ENCODE assay signal across 30 cellular contexts in genomic region chr3:146375214-146375613, GRCh38.
DNase-seq lines count a peak whose midpoint lies in the region; ATAC-seq, FAIRE-seq and TF ChIP-seq lines count a peak whose summit lies in the region.
"Had no signal": no experiment of that assay in that cellular context is flagged by ENCODE, and none has a peak within 500 bp of the region (broad histone marks: within the 10 kb centered on the region; RNA-seq: fewer than 3 reads in every experiment).

No MANE protein-coding gene starts in this region.

- H3K36me3 ChIP-seq in GM23248 (ENCODE audit: low read depth): no peaks in the 10 kb centered on the region
- no peaks in the 10 kb centered on the region for H3K36me3 ChIP-seq in H1 (ENCODE audit: control insufficient read depth in 2 of 4, insufficient read depth in 4 of 4, low read length in 3 of 4)
- H3K36me3 ChIP-seq in mesendoderm (ENCODE audit: control insufficient read depth, insufficient read depth, low read length): no peaks in the 10 kb centered on the region
- no peaks in the 10 kb centered on the region for H3K36me3 ChIP-seq in kidney (ENCODE audit: control insufficient read depth in 1 of 2, insufficient read depth in 2 of 2, low read length in 2 of 2)
- H3K36me3 ChIP-seq: MG63, neural progenitor cell, right lobe of liver, SJCRH30, upper lobe of right lung had no signal

- no peak overlapping the region for H3K4ac ChIP-seq in H1 (replicated peaks; ENCODE audit: insufficient read length, low read depth, low read length)
- no peak overlapping the region for H3K4ac ChIP-seq in mesendoderm (ENCODE audit: low read depth, low read length)

- in situ Hi-C loops in GM23248 (cut with MboI): no loop called here

- no peak overlapping the region for H4K91ac ChIP-seq in H1 (replicated peaks; ENCODE audit: insufficient read length, low read length)

- no peaks in the 10 kb centered on the region for H3K9me3 ChIP-seq in AG04450 (ENCODE audit: control insufficient read depth, insufficient read depth, low read length)
- no peaks in the 10 kb centered on the region for H3K9me3 ChIP-seq in GM23248 (ENCODE audit: low read depth)
- H3K9me3 ChIP-seq in H1 (ENCODE audit: insufficient read depth in 2 of 2, low read depth in 1 of 2, low read length in 1 of 2): no peaks in the 10 kb centered on the region
- peaks cover 0 to 11% of the 10 kb centered on the region in 2 donors for H3K9me3 ChIP-seq in kidney (ENCODE audit: control insufficient read depth in 1 of 2, low read length in 2 of 2)
- H3K9me3 ChIP-seq: right lobe of liver, SJCRH30, upper lobe of right lung had no signal

- H3K4me3 ChIP-seq in AG04450 (ENCODE audit: low read depth, low read length) (no peak overlapping the region), GM23248 (no peak overlapping the region), H1 (ENCODE audit: extremely low read depth in 1 of 4, insufficient read depth in 2 of 4, low read depth in 3 of 4, low read length in 4 of 4) (no peak overlapping the region), mesendoderm (ENCODE audit: low read length) (no peak overlapping the region), kidney (ENCODE audit: low read length in 2 of 2) (no peak overlapping the region)
- H3K4me3 ChIP-seq: GM12878, K562, MG63, neural progenitor cell, right lobe of liver, SJCRH30, upper lobe of right lung had no signal

- ATAC-seq in GM21786 (IDR thresholded peaks at IDR 0.05; ENCODE audit: unreplicated experiment) (no peak), HG03159 (IDR thresholded peaks at IDR 0.05; ENCODE audit: unreplicated experiment) (no peak)
- ATAC-seq: activated T-cell treated with anti-CD3 and anti-CD28 coated beads, Interleukin-2, amount 50 U/mL, for 72 hours; effector memory CD8-positive, alpha-beta T cell; esophagus mucosa; GM12878; K562; Panc1; right lobe of liver; stimulated activated naive B cell treated with anti-CD40 and anti-IgM and Interleukin-4, amounts not matched to agents 10 μg/mL and 1 μg/mL and 100 μg/mL, for 72 hours; upper lobe of right lung had no signal

- H2AK5ac ChIP-seq in H1 (ENCODE audit: low read depth, low read length) (no peak overlapping the region), mesendoderm (ENCODE audit: low read length) (no peak overlapping the region)

- FAIRE-seq in H1 (lab: Jason Lieb, UNC) (no peak), kidney (lab: Jason Lieb, UNC) (no peak)
- FAIRE-seq: GM12878, K562 had no signal

- TF ChIP-seq RAD21 in H1 (IDR thresholded peaks at IDR 0.05 in 1 of 2, conservative IDR thresholded peaks at IDR 0.05 in 1 of 2; ENCODE audit: low read depth in 2 of 2, low read length in 2 of 2): no peak

- 0 out of 2 replicates have a peak overlapping the region, but pooled peaks have one; percentile 2 for H2AFZ ChIP-seq in GM23248
- H2AFZ ChIP-seq in H1 (ENCODE audit: low read length): 0 out of 2 replicates have a peak overlapping the region, but pooled peaks have one; percentile 49
- H2AFZ ChIP-seq: neural progenitor cell had no signal

- TF ChIP-seq CTCF in AG04450 (IDR thresholded peaks at IDR 0.05; ENCODE audit: low read depth, low read length): no peak
- TF ChIP-seq CTCF in H1 (IDR thresholded peaks at IDR 0.05; ENCODE audit: control extremely low read depth in 1 of 3, insufficient read depth in 1 of 3, low read depth in 1 of 3, low read length in 3 of 3): no peak
- no peak for TF ChIP-seq CTCF in kidney (IDR thresholded peaks at IDR 0.05; ENCODE audit: borderline replicate concordance, extremely low read depth, insufficient read depth)

- H3K4me2 ChIP-seq in GM23248 (ENCODE audit: unreplicated experiment) (no peak overlapping the region), H1 (ENCODE audit: insufficient read depth in 1 of 2, low read depth in 2 of 2, low read length in 2 of 2) (no peak overlapping the region), mesendoderm (ENCODE audit: low read length) (no peak overlapping the region)
- H3K4me2 ChIP-seq: neural progenitor cell had no signal

- H3K79me1 ChIP-seq in H1 (ENCODE audit: low read depth, low read length) (no peaks in the 10 kb centered on the region), mesendoderm (ENCODE audit: low read length) (no peaks in the 10 kb centered on the region)

- H3K23me2 ChIP-seq in H1 (ENCODE audit: low read depth, low read length): no peaks in the 10 kb centered on the region

- H3K23ac ChIP-seq in H1 (ENCODE audit: insufficient read length) (no peak overlapping the region), mesendoderm (ENCODE audit: low read length) (no peak overlapping the region)

- no peak overlapping the region for H3K14ac ChIP-seq in H1 (ENCODE audit: insufficient read length)

- 22 to 34% methylated on average over 3 of the region's 3 CpGs for WGBS in GM23248 (ENCODE audit: low coverage in 1 of 2, low lambda C conversion rate in 2 of 2, missing lambda C conversion rate in 2 of 2), 2 experiments
- 87% methylated on average over 3 of the region's 3 CpGs; no CpG with 5 or more reads in 1 of the 2 experiments for WGBS in H1 (ENCODE audit: extremely low coverage in 1 of 2, insufficient coverage in 1 of 2, insufficient read length in 1 of 2, insufficient replicate concordance in 2 of 2, low coverage in 1 of 2, low lambda C conversion rate in 2 of 2, missing lambda C conversion rate in 1 of 2), 2 experiments
- no CpG with 5 or more reads among the region's 3 CpGs for WGBS in mesendoderm (ENCODE audit: extremely low coverage, insufficient coverage, low lambda C conversion rate)

- H2BK15ac ChIP-seq in H1 (ENCODE audit: low read length): no peak overlapping the region
- H2BK15ac ChIP-seq in mesendoderm (replicated peaks; ENCODE audit: low read depth): no peak overlapping the region

- no peaks in the 10 kb centered on the region for H3K9me2 ChIP-seq in GM23248 (ENCODE audit: insufficient read depth)

- peak; percentile 13 for DNase-seq in AG04450 (ENCODE audit: low read depth, low spot score)
- DNase-seq in GM23248: peak; percentile 27
- no peak for DNase-seq in H1 (ENCODE audit: low read depth in 1 of 2, low spot score in 2 of 2)
- DNase-seq in mesendoderm: no peak
- no peak for DNase-seq in epidermal melanocyte (ENCODE audit: insufficient read length, low spot score)
- no peak for DNase-seq in kidney
- DNase-seq: ACHN; activated CD4-positive, CD25-positive, alpha-beta regulatory T cell; activated naive CD4-positive, alpha-beta T cell; activated T-cell treated with anti-CD3 and anti-CD28 coated beads, Interleukin-2, amount 50 U/mL, for 72 hours; C1 segment of cervical spinal cord; effector memory CD8-positive, alpha-beta T cell; glutamatergic neuron; mammary epithelial cell; MG63; NCI-H2029; NCI-H526 treated with DMSO at 0.1 percent for 48 hours; posterior cingulate gyrus; right lobe of liver; SJCRH30; stimulated activated CD4-positive, alpha-beta T cell treated with anti-CD3 and anti-CD28 coated beads, Interleukin-15, amount 100 ng/mL, for 24 hours; stimulated activated naive B cell treated with anti-CD40 and anti-IgM and Interleukin-4, amounts not matched to agents 10 μg/mL and 1 μg/mL and 100 μg/mL, for 72 hours; upper lobe of right lung had no signal

- H4K20me1 ChIP-seq in GM23248 (ENCODE audit: insufficient read depth) (no peaks in the 10 kb centered on the region), H1 (replicated peaks in 1 of 2; ENCODE audit: control insufficient read depth in 1 of 2, insufficient read depth in 2 of 2, low read length in 2 of 2) (no peaks in the 10 kb centered on the region)

- H4K8ac ChIP-seq in H1 (ENCODE audit: extremely low read depth, insufficient read depth, low read length) (no peak overlapping the region), mesendoderm (ENCODE audit: low read depth, low read length) (no peak overlapping the region)

- no peak overlapping the region for H2BK12ac ChIP-seq in H1 (ENCODE audit: low read depth, low read length)

- intact Hi-C loops in kidney (cut with DNase I): no loop called here

- H2BK5ac ChIP-seq in H1 (ENCODE audit: low read depth, low read length) (no peak overlapping the region), mesendoderm (ENCODE audit: low read length) (no peak overlapping the region)

- H3K79me2 ChIP-seq in GM23248 (ENCODE audit: insufficient read depth) (no peaks in the 10 kb centered on the region), H1 (ENCODE audit: control insufficient read depth in 1 of 2, insufficient read depth in 2 of 2, low read length in 2 of 2) (no peaks in the 10 kb centered on the region), mesendoderm (ENCODE audit: control insufficient read depth, insufficient read depth, low read length) (no peaks in the 10 kb centered on the region)

- no peak for TF ChIP-seq EP300 in H1 (IDR thresholded peaks at IDR 0.05; ENCODE audit: borderline replicate concordance in 1 of 2, low read depth in 2 of 2, low read length in 2 of 2)

- H3K18ac ChIP-seq in H1 (ENCODE audit: extremely low read depth, low read length) (no peak overlapping the region), mesendoderm (ENCODE audit: low read length) (peak overlapping the region; percentile 13)

- H3K4me1 ChIP-seq in GM23248 (ENCODE audit: insufficient read depth) (0 out of 2 replicates have a peak, but pooled peaks cover 11% of the 10 kb centered on the region), H1 (replicated peaks in 1 of 4; ENCODE audit: control insufficient read depth in 3 of 4, insufficient read depth in 4 of 4, low read length in 3 of 4) (no peaks in the 10 kb centered on the region), mesendoderm (ENCODE audit: control insufficient read depth, low read depth, low read length) (no peaks in the 10 kb centered on the region), kidney (ENCODE audit: control insufficient read depth in 1 of 2, insufficient read depth in 1 of 2, low read depth in 1 of 2, low read length in 2 of 2) (no peaks in the 10 kb centered on the region)
- H3K4me1 ChIP-seq: neural progenitor cell, right lobe of liver, SJCRH30, upper lobe of right lung had no signal

- H3K27ac ChIP-seq in AG04450 (ENCODE audit: low read depth, low read length) (no peak overlapping the region), GM23248 (no peak overlapping the region), H1 (ENCODE audit: low read depth, low read length) (no peak overlapping the region), mesendoderm (ENCODE audit: low read depth, low read length) (no peak overlapping the region), kidney (ENCODE audit: low read depth in 2 of 2, low read length in 2 of 2) (no peak overlapping the region)
- H3K27ac ChIP-seq: neural progenitor cell, right lobe of liver, SJCRH30, upper lobe of right lung had no signal

- no peak overlapping the region for H4K5ac ChIP-seq in H1 (ENCODE audit: insufficient read length, low read depth, low read length)
- H4K5ac ChIP-seq in mesendoderm (ENCODE audit: low read length): no peak overlapping the region

- no peak for TF ChIP-seq POLR2A in H1 (IDR thresholded peaks at IDR 0.05; ENCODE audit: control extremely low read depth in 1 of 2, low read depth in 2 of 2, low read length in 2 of 2)

- POLR2A ChIA-PET in AG04450 (lab: Yijun Ruan, JAX) (no interaction called here), H1 (lab: Charles Lee; ENCODE audit: partially characterized antibody) (no interaction called here)

- no peak overlapping the region for H2BK120ac ChIP-seq in H1 (replicated peaks; ENCODE audit: low read depth, low read length)
- no peak overlapping the region for H2BK120ac ChIP-seq in mesendoderm (ENCODE audit: low read depth, low read length)

- no peaks in the 10 kb centered on the region for H3F3A ChIP-seq in GM23248 (ENCODE audit: insufficient read depth)

- no peak overlapping the region for H3K9ac ChIP-seq in GM23248
- H3K9ac ChIP-seq in H1 (replicated peaks in 1 of 4; ENCODE audit: extremely low read depth in 1 of 4, low read depth in 3 of 4, low read length in 3 of 4): no peak overlapping the region
- no peak overlapping the region for H3K9ac ChIP-seq in mesendoderm (ENCODE audit: low read length)
- no peak overlapping the region for H3K9ac ChIP-seq in kidney (ENCODE audit: low read length in 2 of 2)
- H3K9ac ChIP-seq: neural progenitor cell had no signal

- no peak overlapping the region for H2BK20ac ChIP-seq in H1 (ENCODE audit: low read length)

- H3K27me3 ChIP-seq in AG04450 (ENCODE audit: control insufficient read depth, insufficient read depth, low read length): no peaks in the 10 kb centered on the region
- H3K27me3 ChIP-seq in GM23248 (replicated peaks; ENCODE audit: insufficient read depth): no peaks in the 10 kb centered on the region
- no peaks in the 10 kb centered on the region for H3K27me3 ChIP-seq in H1 (replicated peaks in 1 of 4; ENCODE audit: control insufficient read depth in 3 of 4, extremely low read depth in 1 of 4, insufficient read depth in 3 of 4, low read length in 3 of 4)
- no peaks in the 10 kb centered on the region for H3K27me3 ChIP-seq in mesendoderm (ENCODE audit: insufficient read depth, low read length, poor library complexity)
- H3K27me3 ChIP-seq: MG63, neural progenitor cell, right lobe of liver, SJCRH30, upper lobe of right lung had no signal

- H3K56ac ChIP-seq in H1 (replicated peaks; ENCODE audit: insufficient read length, low read depth, low read length) (no peak overlapping the region), mesendoderm (ENCODE audit: low read length) (no peak overlapping the region)

- CTCF ChIA-PET in AG04450 (lab: Charles Lee): interaction anchor here (1.7 kb wide), 1 partner anchor 48 kb away, joined by 4 read pairs; no protein-coding TSS in a partner anchor
- CTCF ChIA-PET in H1 (lab: Charles Lee; ENCODE audit: partially characterized antibody): no interaction called here

Comparison
In these comparisons a context has a peak if more than half of its experiments do, and no peak if none do; other contexts are left out.
1. DNase-seq: peak in AG04450 (single experiment) and GM23248 (single experiment); none in H1 (0 of 2), mesendoderm (single experiment), epidermal melanocyte (single experiment) and kidney (single experiment).